28 cellular contexts compared by ENCODE assay signal in the genomic region with DNA sequence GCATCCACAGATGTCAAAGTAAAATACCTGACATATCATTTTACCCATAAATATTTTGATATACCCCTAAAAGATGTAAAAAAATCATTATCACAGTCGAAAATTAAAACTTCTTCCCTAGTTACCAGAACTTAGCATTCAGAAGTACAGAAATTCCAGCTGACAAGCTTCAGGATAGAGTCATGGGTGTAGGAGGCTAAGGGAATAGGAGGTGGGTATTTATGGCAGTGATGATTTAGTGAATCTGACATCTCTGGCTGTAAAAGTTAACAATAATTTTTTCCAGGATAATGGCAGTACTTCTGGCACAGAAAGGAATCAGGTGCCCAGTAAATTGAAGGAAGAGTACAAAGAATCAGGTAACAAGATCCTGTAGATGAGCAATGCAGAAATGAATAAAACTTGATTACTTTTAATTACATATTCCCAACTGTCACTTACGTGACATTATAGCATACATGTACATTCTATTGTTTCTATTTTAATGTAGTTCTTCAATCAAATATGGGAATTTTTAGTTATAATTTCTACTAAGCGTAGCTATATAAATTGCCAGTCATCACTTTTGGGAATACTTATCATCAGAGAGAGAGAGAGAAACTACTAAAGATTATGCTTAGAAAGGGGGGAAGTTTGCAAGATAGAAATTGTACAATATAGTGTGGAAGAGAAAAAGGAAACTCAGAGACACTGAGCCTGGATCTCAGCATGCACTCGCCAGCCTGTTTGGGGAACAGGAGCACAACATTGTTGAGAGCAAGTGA.
"Had no signal": no experiment of that assay in that cellular context is flagged by ENCODE, and none has a peak within 500 bp of the region (broad histone marks: within the 10 kb centered on the region; RNA-seq: fewer than 3 reads in every experiment).

No MANE protein-coding gene starts in this region.

- ATAC-seq: activated CD4-positive, CD25-positive, alpha-beta regulatory T cell treated with anti-CD3 and anti-CD28 coated beads, Interleukin-2, amount 50 U/mL, for 24 hours; activated CD8-positive, alpha-beta T cell treated with anti-CD3 and anti-CD28 coated beads for 36 hours; activated naive CD8-positive, alpha-beta T cell treated with anti-CD3 and anti-CD28 coated beads, Interleukin-2, amount 50 U/mL, for 24 hours; body of pancreas; esophagus mucosa; T-helper 17 cell had no signal

- H3K27ac ChIP-seq: adrenal gland, body of pancreas, colonic mucosa, WERI-Rb-1 had no signal

- H3K4me3 Mint-ChIP-seq: activated B cell treated with CpG ODN at 0.5 μM for 24 hours; activated CD8-positive, alpha-beta T cell treated with anti-CD3 and anti-CD28 coated beads for 36 hours; activated naive CD4-positive, alpha-beta T cell treated with anti-CD3 and anti-CD28 coated beads for 36 hours; activated naive CD4-positive, alpha-beta T cell treated with anti-CD3 and anti-CD28 coated beads, Interleukin-2, amount 50 U/mL, for 24 hours; activated naive CD8-positive, alpha-beta T cell treated with anti-CD3 and anti-CD28 coated beads for 36 hours; activated naive CD8-positive, alpha-beta T cell treated with anti-CD3 and anti-CD28 coated beads, Interleukin-2, amount 50 U/mL, for 24 hours; activated T-helper 1 cell treated with anti-CD3 and anti-CD28 coated beads, Interleukin-12 subunit alpha, Interleukin-12 subunit beta, Interleukin-2, Interleukin-4 antibody, amounts not matched to agents 30 ng/mL and 10 ng/mL and 1 ng/mL, durations not matched to agents 14 hours and 24 hours and 36 hours; endodermal cell; T-helper 17 cell; T-helper 2 cell treated with Interferon-gamma antibody and Interleukin-4, amounts not matched to agents 5 μg/mL and 100 μg/mL, for 36 hours had no signal

- H3K4me1 ChIP-seq: adrenal gland, body of pancreas, colonic mucosa had no signal

- DNase-seq: activated B cell treated with CpG ODN at 0.5 μM for 24 hours; activated CD4-positive, alpha-beta T cell treated with anti-CD3 and anti-CD28 coated beads for 48 hours; activated CD4-positive, alpha-beta T cell treated with anti-CD3 and anti-CD28 coated beads, Interleukin-2, amount 50 U/mL, for 1 hour; activated CD4-positive, alpha-beta T cell treated with anti-CD3 and anti-CD28 coated beads, Interleukin-2, amount 50 U/mL, for 48 hours; activated CD8-positive, alpha-beta memory T cell treated with anti-CD3 and anti-CD28 coated beads for 24 hours; activated CD8-positive, alpha-beta T cell treated with anti-CD3 and anti-CD28 coated beads for 36 hours; activated effector memory CD4-positive, alpha-beta T cell treated with anti-CD3 and anti-CD28 coated beads, Interleukin-2, amount 50 U/mL, for 16 hours; activated naive CD4-positive, alpha-beta T cell treated with anti-CD3 and anti-CD28 coated beads for 36 hours; activated naive CD8-positive, alpha-beta T cell treated with anti-CD3 and anti-CD28 coated beads for 36 hours; activated naive CD8-positive, alpha-beta T cell treated with anti-CD3 and anti-CD28 coated beads, Interleukin-2, amount 50 U/mL, for 24 hours; activated T-cell treated with anti-CD3 and anti-CD28 coated beads, Interleukin-2, amount 50 U/mL, for 48 hours; adrenal gland; amygdala; aorta; body of pancreas; colonic mucosa; effector memory CD4-positive, alpha-beta T cell; endodermal cell; foreskin fibroblast; T-helper 17 cell; T1000; WERI-Rb-1 had no signal

- H3K27me3 Mint-ChIP-seq: activated B cell treated with CpG ODN at 0.5 μM for 24 hours; activated CD8-positive, alpha-beta T cell treated with anti-CD3 and anti-CD28 coated beads for 36 hours; activated naive CD8-positive, alpha-beta T cell treated with anti-CD3 and anti-CD28 coated beads for 36 hours; activated naive CD8-positive, alpha-beta T cell treated with anti-CD3 and anti-CD28 coated beads, Interleukin-2, amount 50 U/mL, for 24 hours; T-helper 17 cell had no signal

- H3K9me3 ChIP-seq: adrenal gland, body of pancreas, colonic mucosa had no signal

- H3K36me3 ChIP-seq: adrenal gland, colonic mucosa, WERI-Rb-1 had no signal

- H3K4me3 ChIP-seq: adrenal gland, body of pancreas, colonic mucosa had no signal

- H3K4me1 Mint-ChIP-seq: activated B cell treated with CpG ODN at 0.5 μM for 24 hours; activated naive CD4-positive, alpha-beta T cell treated with anti-CD3 and anti-CD28 coated beads, Interleukin-2, amount 50 U/mL, for 24 hours; activated naive CD8-positive, alpha-beta T cell treated with anti-CD3 and anti-CD28 coated beads for 36 hours; activated naive CD8-positive, alpha-beta T cell treated with anti-CD3 and anti-CD28 coated beads, Interleukin-2, amount 50 U/mL, for 24 hours; endodermal cell; T-helper 17 cell had no signal

- H3K27me3 ChIP-seq: adrenal gland, body of pancreas, colonic mucosa had no signal

- H3K9me3 Mint-ChIP-seq: activated T-helper 1 cell treated with anti-CD3 and anti-CD28 coated beads, Interleukin-12 subunit alpha, Interleukin-12 subunit beta, Interleukin-2, Interleukin-4 antibody, amounts not matched to agents 30 ng/mL and 10 ng/mL and 1 ng/mL, durations not matched to agents 14 hours and 24 hours and 36 hours; activated T-helper 2 cell treated with anti-CD3 and anti-CD28 coated beads, Interferon-gamma antibody, Interleukin-2, Interleukin-4, amounts not matched to agents 10 μg/mL and 5 μg/mL and 100 μg/mL, durations not matched to agents 14 hours and 24 hours and 36 hours; T-helper 2 cell treated with Interferon-gamma antibody and Interleukin-4, amounts not matched to agents 5 μg/mL and 100 μg/mL, for 36 hours had no signal

- H3K27ac Mint-ChIP-seq: activated B cell treated with CpG ODN at 0.5 μM for 24 hours; activated CD8-positive, alpha-beta T cell treated with anti-CD3 and anti-CD28 coated beads for 36 hours; activated naive CD4-positive, alpha-beta T cell treated with anti-CD3 and anti-CD28 coated beads for 36 hours; activated naive CD4-positive, alpha-beta T cell treated with anti-CD3 and anti-CD28 coated beads, Interleukin-2, amount 50 U/mL, for 24 hours; activated naive CD8-positive, alpha-beta T cell treated with anti-CD3 and anti-CD28 coated beads for 36 hours; activated naive CD8-positive, alpha-beta T cell treated with anti-CD3 and anti-CD28 coated beads, Interleukin-2, amount 50 U/mL, for 24 hours; activated T-helper 1 cell treated with anti-CD3 and anti-CD28 coated beads, Interleukin-12 subunit alpha, Interleukin-12 subunit beta, Interleukin-2, Interleukin-4 antibody, amounts not matched to agents 30 ng/mL and 10 ng/mL and 1 ng/mL, durations not matched to agents 14 hours and 24 hours and 36 hours; activated T-helper 2 cell treated with anti-CD3 and anti-CD28 coated beads, Interferon-gamma antibody, Interleukin-2, Interleukin-4, amounts not matched to agents 10 μg/mL and 5 μg/mL and 100 μg/mL, durations not matched to agents 14 hours and 24 hours and 36 hours; endodermal cell; T-helper 17 cell; T-helper 2 cell treated with Interferon-gamma antibody and Interleukin-4, amounts not matched to agents 5 μg/mL and 100 μg/mL, for 36 hours had no signal

- H3K36me3 Mint-ChIP-seq: activated naive CD4-positive, alpha-beta T cell treated with anti-CD3 and anti-CD28 coated beads, Interleukin-2, amount 50 U/mL, for 24 hours; activated naive CD8-positive, alpha-beta T cell treated with anti-CD3 and anti-CD28 coated beads for 36 hours had no signal
